In genomic region chr10:46321770-46322169, GRCh38 we compare ENCODE assay signal across 32 cellular contexts. TPM values are rescaled to one million over a fixed set of nuclear protein-coding genes. Genes with fewer than 3 reads are reported as not detected.
A peak's percentile ranks its signal among the peaks of the same experiment; 100 is the strongest.
DNase-seq lines count a peak whose midpoint lies in the region; ATAC-seq and TF ChIP-seq lines count a peak whose summit lies in the region.
"Had no signal": no experiment of that assay in that cellular context is flagged by ENCODE, and none has a peak within 500 bp of the region (broad histone marks: within the 10 kb centered on the region; RNA-seq: fewer than 3 reads in every experiment).

No MANE protein-coding gene starts in this region.

- peak; percentile 90 for ATAC-seq in left colon
- ATAC-seq in mucosa of descending colon: peak; percentile 87
- ATAC-seq: A549; CD8-positive, alpha-beta T cell had no signal

- no peaks in the 10 kb centered on the region for H3K4me1 ChIP-seq in mucosa of descending colon (ENCODE audit: low read depth)
- H3K4me1 ChIP-seq: BE2C, BLaER1, Caco-2 had no signal

- H3K36me3 ChIP-seq in mucosa of descending colon (ENCODE audit: low read depth): no peaks in the 10 kb centered on the region
- H3K36me3 ChIP-seq: BE2C; BLaER1; BLaER1 treated with 17β-estradiol and CSF1 and Interleukin-3, amounts not matched to agents 10 nM and 100 nM had no signal

- DNase-seq in islet precursor cell: peak; percentile 6
- DNase-seq in left colon: no peak
- DNase-seq in mucosa of descending colon: no peak
- DNase-seq in NCI-H2171 treated with DMSO at 0.1 percent for 48 hours (lab: John Stamatoyannopoulos, UW): no peak
- no peak for DNase-seq in NCI-H446 treated with DMSO at 0.1 percent for 48 hours (lab: John Stamatoyannopoulos, UW)
- no peak for DNase-seq in medulla oblongata (ENCODE audit: extremely low spot score)
- DNase-seq: 8988T; ACHN; AML-193; BE2C; C1 segment of cervical spinal cord; Caco-2; Calu3; CD4-positive, alpha-beta memory T cell; CD4-positive, alpha-beta T cell; CD4-positive, CD25-positive, alpha-beta regulatory T cell; CD8-positive, alpha-beta memory T cell; CD8-positive, alpha-beta T cell; COR-L47; DMS 273 treated with DMSO at 0.1 percent for 48 hours; DMS153; DMS53; DMS79; DMS79 treated with DMSO at 0.1 percent for 48 hours; DND-41; EL had no signal

- H3K4me3 ChIP-seq in mucosa of descending colon: no peak overlapping the region
- H3K4me3 ChIP-seq: A549; BLaER1; BLaER1 treated with 17β-estradiol and CSF1 and Interleukin-3, amounts not matched to agents 10 nM and 100 nM had no signal

- TF ChIP-seq CTCF in mucosa of descending colon (IDR thresholded peaks at IDR 0.05): no peak

- no peaks in the 10 kb centered on the region for H3K9me3 ChIP-seq in mucosa of descending colon
- H3K9me3 ChIP-seq: A549; BE2C; BLaER1; BLaER1 treated with 17β-estradiol and CSF1 and Interleukin-3, amounts not matched to agents 10 nM and 100 nM; Caco-2 had no signal

- intact Hi-C loops in left colon (cut with DNase I, micrococcal nuclease) (no loop called here), mucosa of descending colon (cut with DNase I, micrococcal nuclease) (no loop called here)

RNA-seq across cellular contexts. Expression of gene ANTXRL, which starts 35.0 kb away (rescaled TPM):
- total RNA-seq in left colon (not detected), mucosa of descending colon (not detected)
- total RNA-seq: A673; B cell; Caco-2; Calu3; CD4-positive, alpha-beta memory T cell; CD4-positive, alpha-beta T cell; CD4-positive, CD25-positive, alpha-beta regulatory T cell; CD8-positive, alpha-beta memory T cell; CD8-positive, alpha-beta T cell; Daoy had no signal

RNA-seq across cellular contexts. Expression of gene ANXA8L1, which starts 53.8 kb away (rescaled TPM):
- total RNA-seq in left colon: not detected
- not detected for total RNA-seq in mucosa of descending colon
- total RNA-seq: A673; B cell; CD4-positive, alpha-beta memory T cell; CD4-positive, alpha-beta T cell; CD4-positive, CD25-positive, alpha-beta regulatory T cell; CD8-positive, alpha-beta memory T cell; CD8-positive, alpha-beta T cell had no signal
